In genomic region chr21:46579394-46579793, GRCh38 we compare ENCODE assay signal across 5 cellular contexts. TPM values are rescaled to one million over a fixed set of nuclear protein-coding genes. Genes with fewer than 3 reads are reported as not detected.
"Had no signal": no experiment of that assay in that cellular context is flagged by ENCODE, and none has a peak within 500 bp of the region (broad histone marks: within the 10 kb centered on the region; RNA-seq: fewer than 3 reads in every experiment).

No MANE protein-coding gene starts in this region.

RNA-seq across cellular contexts. Expression of gene S100B, which starts 25.5 kb away (rescaled TPM):
- total RNA-seq: hepatocyte, kidney epithelial cell, left lobe of liver, myocyte had no signal
- polyA plus RNA-seq: hepatocyte, keratinocyte had no signal
